Comparison of ENCODE assay signal across 1 cellular context in genomic region chr19:35034588-35035382, GRCh38.
TF ChIP-seq lines count a peak whose summit lies in the region.

No MANE protein-coding gene starts in this region.

TF ChIP-seq in HepG2, 621 proteins besides CTCF, POLR2A, EP300 and RAD21:
- TF ChIP-seq ZNF629 (CRISPR knock-in tag; conservative IDR thresholded peaks at IDR 0.05) = peak; percentile 81
- no peak for TF ChIP-seq SMC3 (IDR thresholded peaks at IDR 0.05; ENCODE audit: low read length)
- no peak for TF ChIP-seq ZMYM4 (CRISPR knock-in tag; IDR thresholded peaks at IDR 0.05)
TF ChIP-seq in HepG2: peak in this region for 1.
